Comparison of ENCODE assay signal across 9 cellular contexts in the genomic region with DNA sequence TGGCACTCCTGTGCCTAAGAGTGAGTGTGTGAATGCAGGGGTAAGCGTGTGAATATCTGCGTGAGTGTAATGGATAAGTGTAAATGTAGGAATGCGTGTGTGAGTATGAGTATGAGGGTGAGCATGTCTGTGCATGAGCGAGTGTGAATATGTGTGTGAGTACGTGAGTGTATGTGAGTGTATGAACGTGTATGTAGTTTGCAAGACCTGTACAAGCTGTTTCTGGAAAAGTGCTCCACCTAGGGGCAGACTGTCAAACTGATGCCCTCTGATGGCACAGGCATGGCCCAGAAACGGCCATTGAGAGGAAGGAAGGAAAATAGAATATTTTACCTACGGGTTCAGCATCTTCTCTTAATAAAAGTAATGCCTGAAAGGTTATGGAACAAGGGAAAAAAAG. TPM values are rescaled to one million over a fixed set of nuclear protein-coding genes. Genes with fewer than 3 reads are reported as not detected.
DNase-seq lines count a peak whose midpoint lies in the region; ATAC-seq and TF ChIP-seq lines count a peak whose summit lies in the region.
"Had no signal": no experiment of that assay in that cellular context is flagged by ENCODE, and none has a peak within 500 bp of the region (broad histone marks: within the 10 kb centered on the region; RNA-seq: fewer than 3 reads in every experiment).

No MANE protein-coding gene starts in this region.

- H3K27ac ChIP-seq in dorsolateral prefrontal cortex (peak overlapping the region in 41 of 59 donors; percentile 0 to 81 (median 63)), mesenchymal stem cell (ENCODE audit: low read length, poor library complexity, severe bottlenecking) (no peak overlapping the region)

- peak; percentile 99 for ATAC-seq in GM18511 (IDR thresholded peaks at IDR 0.05; ENCODE audit: unreplicated experiment)
- peak; percentile 99 for ATAC-seq in HG02981 (IDR thresholded peaks at IDR 0.05; ENCODE audit: unreplicated experiment)

- no peak overlapping the region for H3K23ac ChIP-seq in mesenchymal stem cell (ENCODE audit: low read length in 2 of 2)

- no peak overlapping the region for H3K4ac ChIP-seq in mesenchymal stem cell (ENCODE audit: low read depth in 1 of 2, low read length in 2 of 2)

- H3K27me3 Mint-ChIP-seq in activated CD4-positive, alpha-beta T cell treated with anti-CD3 and anti-CD28 coated beads, Interleukin-2, amount 10 ng/mL, durations not matched to agents 7 days and 5 days, result peaks cover 10% of the 10 kb centered on the region

- no peak overlapping the region for H2BK15ac ChIP-seq in mesenchymal stem cell (ENCODE audit: low read depth, poor library complexity, severe bottlenecking)

- no peak overlapping the region for H3K18ac ChIP-seq in mesenchymal stem cell (ENCODE audit: low read depth in 1 of 2, low read length in 2 of 2)

- H2BK120ac ChIP-seq in mesenchymal stem cell (ENCODE audit: low read depth, low read length), result no peak overlapping the region

- peak overlapping the region in 7 of 59 donors; percentile 9 to 32 (median 26) for H3K4me3 ChIP-seq in dorsolateral prefrontal cortex
- no peak overlapping the region for H3K4me3 ChIP-seq in mesenchymal stem cell (ENCODE audit: insufficient read depth in 1 of 2, low read depth in 1 of 2, low read length in 2 of 2)

- H3K36me3 Mint-ChIP-seq in activated CD4-positive, alpha-beta T cell treated with anti-CD3 and anti-CD28 coated beads, Interleukin-2, amount 10 ng/mL, durations not matched to agents 7 days and 5 days (ENCODE audit: low read depth), result no peaks in the 10 kb centered on the region
- H3K36me3 Mint-ChIP-seq: IgD-negative memory B cell had no signal

- CTCF ChIA-PET in activated CD4-positive, alpha-beta T cell treated with anti-CD3 and anti-CD28 coated beads, Interleukin-2, amount 10 ng/mL, durations not matched to agents 7 days and 5 days (lab: Charles Lee), result interaction anchor here (0.6 to 2.2 kb wide), 6 partner anchors 8 to 252 kb away, joined by 3 to 9 read pairs (median 4); no protein-coding TSS in a partner anchor

- no peaks in the 10 kb centered on the region for H3K79me1 ChIP-seq in mesenchymal stem cell (replicated peaks; ENCODE audit: low read length, poor library complexity, severe bottlenecking)

- H3K27me3 ChIP-seq in dorsolateral prefrontal cortex, result peaks cover 0 to 3% (median 0%) of the 10 kb centered on the region in 45 donors
- H3K27me3 ChIP-seq in mesenchymal stem cell (ENCODE audit: control insufficient read depth in 1 of 2, insufficient read depth in 1 of 2, low read length in 2 of 2), result no peaks in the 10 kb centered on the region

- H2AK5ac ChIP-seq in mesenchymal stem cell (ENCODE audit: low read length, severe bottlenecking), result no peak overlapping the region

- POLR2A ChIA-PET in activated CD4-positive, alpha-beta T cell treated with anti-CD3 and anti-CD28 coated beads, Interleukin-2, amount 10 ng/mL, durations not matched to agents 7 days and 5 days (lab: Charles Lee), result no interaction called here

- no peak overlapping the region for H4K8ac ChIP-seq in mesenchymal stem cell (ENCODE audit: low read length)

- H3K27ac Mint-ChIP-seq in activated CD4-positive, alpha-beta T cell treated with anti-CD3 and anti-CD28 coated beads, Interleukin-2, amount 10 ng/mL, durations not matched to agents 7 days and 5 days, result no peak overlapping the region
- H3K27ac Mint-ChIP-seq: IgD-negative memory B cell had no signal

- no peaks in the 10 kb centered on the region for H3K9me3 Mint-ChIP-seq in activated CD4-positive, alpha-beta T cell treated with anti-CD3 and anti-CD28 coated beads, Interleukin-2, amount 10 ng/mL, durations not matched to agents 7 days and 5 days

- no peak overlapping the region for H2BK5ac ChIP-seq in mesenchymal stem cell (ENCODE audit: low read depth, low read length, poor library complexity, severe bottlenecking)

- H2BK12ac ChIP-seq in mesenchymal stem cell (ENCODE audit: low read length in 2 of 2), result no peak overlapping the region

- peaks cover 3% of the 10 kb centered on the region for H3K4me1 Mint-ChIP-seq in activated CD4-positive, alpha-beta T cell treated with anti-CD3 and anti-CD28 coated beads, Interleukin-2, amount 10 ng/mL, durations not matched to agents 7 days and 5 days

- peak; percentile 22 for DNase-seq in AG09319 (ENCODE audit: extremely low read depth, low read depth)
- DNase-seq in NCI-H524 treated with DMSO at 0.1 percent for 48 hours (lab: John Stamatoyannopoulos, UW), result peak; percentile 25
- peak; percentile 78 for DNase-seq in activated CD4-positive, alpha-beta T cell treated with anti-CD3 and anti-CD28 coated beads, Interleukin-2, amount 10 ng/mL, durations not matched to agents 7 days and 5 days
- DNase-seq in dorsolateral prefrontal cortex, result peak; percentile 14 to 85 (median 70)
- peak; percentile 69 for DNase-seq in mesenchymal stem cell
- peak; percentile 15 to 33 for DNase-seq in stimulated activated CD8-positive, alpha-beta memory T cell treated with anti-CD3 and anti-CD28 coated beads, Interleukin-4, amount 100 ng/mL, for 4 hours (ENCODE audit: low read depth in 2 of 2, low spot score in 1 of 2)

- no peak overlapping the region for H4K91ac ChIP-seq in mesenchymal stem cell (ENCODE audit: low read length)

- H2AFZ ChIP-seq in mesenchymal stem cell (ENCODE audit: low read depth, low read length), result no peak overlapping the region

- 40% methylated on average over 6 of the region's 8 CpGs for WGBS in mesenchymal stem cell

- no peaks in the 10 kb centered on the region for H3K4me1 ChIP-seq in mesenchymal stem cell (ENCODE audit: control insufficient read depth, insufficient read depth, low read depth, low read length)

- intact Hi-C loops in dorsolateral prefrontal cortex (cut with DNase I), result loop anchor here in 1 of 2 donors (5.0 kb wide), 1 partner anchor 248 kb away; no protein-coding TSS in a partner anchor

- no peaks in the 10 kb centered on the region for H3K36me3 ChIP-seq in mesenchymal stem cell (ENCODE audit: control insufficient read depth in 1 of 2, insufficient read depth in 2 of 2, low read depth in 1 of 2, low read length in 2 of 2)

- H3K9me3 ChIP-seq in mesenchymal stem cell (ENCODE audit: control insufficient read depth, low read length), result peaks cover 4% of the 10 kb centered on the region

- no peak overlapping the region for H3K4me2 ChIP-seq in mesenchymal stem cell (ENCODE audit: low read length, poor library complexity, severe bottlenecking)

- H3K4me3 Mint-ChIP-seq in activated CD4-positive, alpha-beta T cell treated with anti-CD3 and anti-CD28 coated beads, Interleukin-2, amount 10 ng/mL, durations not matched to agents 7 days and 5 days, result no peak overlapping the region
- H3K4me3 Mint-ChIP-seq: IgD-negative memory B cell had no signal

- H3K14ac ChIP-seq in mesenchymal stem cell (ENCODE audit: low read length in 2 of 2), result no peak overlapping the region

- TF ChIP-seq CTCF in AG09319 (IDR thresholded peaks at IDR 0.05; ENCODE audit: low read depth, low read length) (peak; percentile 90), dorsolateral prefrontal cortex (IDR thresholded peaks at IDR 0.05 in 54 of 56, conservative IDR thresholded peaks at IDR 0.05 in 2 of 56; ENCODE audit: low read depth in 1 of 56, partially characterized antibody in 56 of 56) (peak; percentile 75 to 93 (median 85))

- H3K9ac ChIP-seq in mesenchymal stem cell (ENCODE audit: low read length), result no peak overlapping the region

RNA-seq across cellular contexts. Expression of a gene that starts 24.4 kb away (rescaled TPM):
- total RNA-seq in activated CD4-positive, alpha-beta T cell treated with anti-CD3 and anti-CD28 coated beads, Interleukin-2, amount 10 ng/mL, durations not matched to agents 7 days and 5 days, result 1 to 10 TPM; 6.9 to 8.2 TPM
- total RNA-seq in dorsolateral prefrontal cortex, result 100 to 1,000 TPM in 5 of 120 experiments, 10 to 100 TPM in 114, 1 to 10 TPM in 1; 9.0 to 172 (median 40.6) TPM
- 3.9 TPM for polyA plus RNA-seq in mesenchymal stem cell (2013, experiment 1 of 2)
- 4.2 TPM for polyA plus RNA-seq in mesenchymal stem cell (2013, experiment 2 of 2)

Comparison
In these comparisons a context has a peak if more than half of its experiments do, and no peak if none do; other contexts are left out.
1. DNase-seq: peak in every context shown above with its lines; median percentile 78 in activated CD4-positive, alpha-beta T cell treated with anti-CD3 and anti-CD28 coated beads, Interleukin-2, amount 10 ng/mL, durations not matched to agents 7 days and 5 days; 70 in dorsolateral prefrontal cortex; 69 in mesenchymal stem cell; 25 in NCI-H524 treated with DMSO at 0.1 percent for 48 hours; 24 in stimulated activated CD8-positive, alpha-beta memory T cell treated with anti-CD3 and anti-CD28 coated beads, Interleukin-4, amount 100 ng/mL, for 4 hours; 22 in AG09319.